ENCODE assay signal across 18 cellular contexts in genomic region chr4:153987291-153987690, GRCh38.
DNase-seq lines count a peak whose midpoint lies in the region; ATAC-seq and TF ChIP-seq lines count a peak whose summit lies in the region.
"Had no signal": no experiment of that assay in that cellular context is flagged by ENCODE, and none has a peak within 500 bp of the region (broad histone marks: within the 10 kb centered on the region; RNA-seq: fewer than 3 reads in every experiment).

No MANE protein-coding gene starts in this region.

- no peaks in the 10 kb centered on the region for H3K9me3 ChIP-seq in mucosa of descending colon
- H3K9me3 ChIP-seq: SJSA1 had no signal

- H3K36me3 ChIP-seq in mucosa of descending colon (ENCODE audit: low read depth) = no peaks in the 10 kb centered on the region
- H3K36me3 ChIP-seq: SJSA1 had no signal

- peak; percentile 61 for DNase-seq in EL
- DNase-seq in RPMI7951 (ENCODE audit: low read depth) = peak; percentile 95
- peak; percentile 74 for DNase-seq in fibroblast of gingiva (ENCODE audit: low read depth)
- peak; percentile 11 for DNase-seq in non-pigmented ciliary epithelial cell (ENCODE audit: low read depth)
- no peak for DNase-seq in mucosa of descending colon
- DNase-seq in islet precursor cell = no peak
- no peak for DNase-seq in COLO829 (ENCODE audit: low spot score)
- DNase-seq in germinal center (ENCODE audit: low spot score) = no peak
- DNase-seq: activated CD4-positive, alpha-beta T cell treated with anti-CD3 and anti-CD28 coated beads for 1 hour; activated CD8-positive, alpha-beta memory T cell treated with anti-CD3 and anti-CD28 coated beads, Interleukin-2, amount 50 U/mL, for 4 hours; activated naive CD4-positive, alpha-beta T cell; effector CD8-positive, alpha-beta T cell; NCI-H510A treated with DMSO at 0.1 percent for 48 hours; retina; stimulated activated CD4-positive, alpha-beta T cell treated with anti-CD3 and anti-CD28 coated beads, Interleukin-2, amount 100 ng/mL, for 24 hours; substantia nigra had no signal

- intact Hi-C loops in mucosa of descending colon (cut with DNase I, micrococcal nuclease) = no loop called here

- ATAC-seq in mucosa of descending colon = no peak

- TF ChIP-seq CTCF in mucosa of descending colon (IDR thresholded peaks at IDR 0.05) = no peak

- no peak overlapping the region for H3K4me3 ChIP-seq in mucosa of descending colon
- H3K4me3 ChIP-seq: lung, SJSA1 had no signal

- no peaks in the 10 kb centered on the region for H3K4me1 ChIP-seq in mucosa of descending colon (ENCODE audit: low read depth)
- H3K4me1 ChIP-seq: SJSA1 had no signal

Comparison
In these comparisons a context has a peak if more than half of its experiments do, and no peak if none do; other contexts are left out.
1. DNase-seq: peak in EL (single experiment), RPMI7951 (single experiment), fibroblast of gingiva (single experiment) and non-pigmented ciliary epithelial cell (single experiment); none in mucosa of descending colon (0 of 3), islet precursor cell (single experiment), COLO829 (single experiment) and germinal center (single experiment).